ENCODE assay signal across 24 cellular contexts in genomic region chr18:26721876-26722581, GRCh38.
DNase-seq lines count a peak whose midpoint lies in the region; ATAC-seq, FAIRE-seq and TF ChIP-seq lines count a peak whose summit lies in the region.
"Had no signal": no experiment of that assay in that cellular context is flagged by ENCODE, and none has a peak within 500 bp of the region (broad histone marks: within the 10 kb centered on the region; RNA-seq: fewer than 3 reads in every experiment).

No MANE protein-coding gene starts in this region.

- H3K9me3 Mint-ChIP-seq in WTC11 = no peaks in the 10 kb centered on the region
- H3K9me3 Mint-ChIP-seq: T-cell had no signal

- BruUV-seq in HepG2 (replicated peaks; lab: Mats Ljungman, UMichigan) = no TSS peak

- H3K4me3 Mint-ChIP-seq in WTC11 = no peak overlapping the region
- H3K4me3 Mint-ChIP-seq: HFFc6, T-cell had no signal

- H3K23ac ChIP-seq in H1 (ENCODE audit: insufficient read length) = no peak overlapping the region

- H4K20me1 ChIP-seq in HepG2 (ENCODE audit: insufficient read depth, low read length) (no peaks in the 10 kb centered on the region), Karpas-422 (ENCODE audit: insufficient read depth, low read depth, low read length) (no peaks in the 10 kb centered on the region), H1 (replicated peaks in 1 of 2; ENCODE audit: control insufficient read depth in 1 of 2, insufficient read depth in 2 of 2, low read length in 2 of 2) (peaks cover 0 to 2% of the 10 kb centered on the region in 2 experiments)

- DNase-seq in HepG2 (ENCODE audit: low spot score) = no peak
- peak; percentile 31 for DNase-seq in Karpas-422
- DNase-seq in H1 (ENCODE audit: low read depth in 1 of 2, low spot score in 2 of 2) = no peak
- DNase-seq in dorsolateral prefrontal cortex = no peak
- DNase-seq in WTC11 (ENCODE audit: low spot score) = no peak
- DNase-seq: AML-193, EL, HFFc6, IMR-90, NCI-H1092 treated with DMSO at 0.1 percent for 48 hours, NCI-H187, NCI-H2227 treated with DMSO at 0.1 percent for 48 hours, NCI-H526 treated with DMSO at 0.1 percent for 48 hours, PC-3, RPMI8226, SIG-M5, T-cell had no signal

- no peak for TF ChIP-seq EP300 in HepG2 (IDR thresholded peaks at IDR 0.05; ENCODE audit: low read depth in 2 of 2, low read length in 2 of 2)
- TF ChIP-seq EP300 in HepG2 (CRISPR knock-in tag; IDR thresholded peaks at IDR 0.05; ENCODE audit: borderline replicate concordance) = no peak
- TF ChIP-seq EP300 in H1 (IDR thresholded peaks at IDR 0.05; ENCODE audit: borderline replicate concordance in 1 of 2, low read depth in 2 of 2, low read length in 2 of 2) = no peak

- H3K27ac ChIP-seq in liver (ENCODE audit: low read depth in 1 of 2, low read length in 2 of 2) (no peak overlapping the region), HepG2 (ENCODE audit: extremely low read length, insufficient read depth, low read length) (no peak overlapping the region), Karpas-422 (ENCODE audit: low read length) (no peak overlapping the region), H1 (ENCODE audit: low read depth, low read length) (no peak overlapping the region), dorsolateral prefrontal cortex (no peak overlapping the region)
- H3K27ac ChIP-seq: C4-2B, HL-60 had no signal

- peak overlapping the region; percentile 64 for H4K91ac ChIP-seq in H1 (replicated peaks; ENCODE audit: insufficient read length, low read length)

- 90% methylated on average over 9 of the region's 9 CpGs for WGBS in liver
- WGBS in HepG2 (ENCODE audit: low lambda C conversion rate) = 7% methylated on average over 8 of the region's 9 CpGs
- 92% methylated on average over 9 of the region's 9 CpGs; no CpG with 5 or more reads in 1 of the 2 experiments for WGBS in H1 (ENCODE audit: extremely low coverage in 1 of 2, insufficient coverage in 1 of 2, insufficient read length in 1 of 2, insufficient replicate concordance in 2 of 2, low coverage in 1 of 2, low lambda C conversion rate in 2 of 2, missing lambda C conversion rate in 1 of 2), 2 experiments

- H2AFZ ChIP-seq in HepG2 (ENCODE audit: low read length) (no peak overlapping the region), Karpas-422 (ENCODE audit: low read length) (no peak overlapping the region), H1 (ENCODE audit: low read length) (no peak overlapping the region)

- no peak for ATAC-seq in HepG2
- ATAC-seq in WTC11 = no peak
- no peak for ATAC-seq in GM21360 (IDR thresholded peaks at IDR 0.05; ENCODE audit: unreplicated experiment)
- ATAC-seq: PC-3, SK-N-SH treated with all-trans-retinoic acid at 6 μM for 48 hours, T-cell had no signal

- H3K9me3 ChIP-seq in liver (ENCODE audit: control insufficient read depth in 4 of 4, low read length in 3 of 4) (no peaks in the 10 kb centered on the region), HepG2 (ENCODE audit: low read length) (no peaks in the 10 kb centered on the region), Karpas-422 (ENCODE audit: low read length) (no peaks in the 10 kb centered on the region), H1 (ENCODE audit: insufficient read depth in 2 of 2, low read depth in 1 of 2, low read length in 1 of 2) (no peaks in the 10 kb centered on the region)

- no peak overlapping the region for H2BK120ac ChIP-seq in H1 (replicated peaks; ENCODE audit: low read depth, low read length)

- H3K14ac ChIP-seq in H1 (ENCODE audit: insufficient read length) = no peak overlapping the region

- H3K79me2 ChIP-seq in HepG2 (ENCODE audit: insufficient read depth, low read length) (no peaks in the 10 kb centered on the region), Karpas-422 (ENCODE audit: low read length) (no peaks in the 10 kb centered on the region), H1 (ENCODE audit: control insufficient read depth in 1 of 2, insufficient read depth in 2 of 2, low read length in 2 of 2) (no peaks in the 10 kb centered on the region)

- H3K4me3 ChIP-seq in liver (ENCODE audit: low read depth in 1 of 3, low read length in 3 of 3) (no peak overlapping the region), HepG2 (replicated peaks in 1 of 3; ENCODE audit: insufficient read depth in 1 of 3, low read depth in 2 of 3, low read length in 3 of 3) (no peak overlapping the region), Karpas-422 (ENCODE audit: low read length) (no peak overlapping the region), H1 (ENCODE audit: extremely low read depth in 1 of 4, insufficient read depth in 2 of 4, low read depth in 3 of 4, low read length in 4 of 4) (no peak overlapping the region), dorsolateral prefrontal cortex (no peak overlapping the region)

- H4K5ac ChIP-seq in H1 (ENCODE audit: insufficient read length, low read depth, low read length) = no peak overlapping the region

- H3K9me2 ChIP-seq in Karpas-422 (replicated peaks; ENCODE audit: insufficient read depth, low read length) = no peaks in the 10 kb centered on the region

- no peak overlapping the region for H3K18ac ChIP-seq in H1 (ENCODE audit: extremely low read depth, low read length)

- H3K4me2 ChIP-seq in HepG2 (ENCODE audit: low read depth, low read length) (no peak overlapping the region), Karpas-422 (ENCODE audit: low read depth, low read length, poor library complexity, severe bottlenecking) (no peak overlapping the region), H1 (ENCODE audit: insufficient read depth in 1 of 2, low read depth in 2 of 2, low read length in 2 of 2) (no peak overlapping the region)

- no peaks in the 10 kb centered on the region; the same call in 1 of the 2 replicates for H3K27me3 Mint-ChIP-seq in WTC11 (ENCODE audit: low read depth)

- no peaks in the 10 kb centered on the region for H3K36me3 Mint-ChIP-seq in WTC11
- H3K36me3 Mint-ChIP-seq: T-cell had no signal

- peaks cover 0 to 1% (median 0%) of the 10 kb centered on the region in 4 donors for H3K36me3 ChIP-seq in liver (ENCODE audit: control insufficient read depth in 4 of 4, insufficient read depth in 3 of 4, low read depth in 1 of 4, low read length in 3 of 4)
- H3K36me3 ChIP-seq in HepG2 (replicated peaks in 1 of 2; ENCODE audit: control insufficient read depth in 1 of 2, insufficient read depth in 2 of 2, low read length in 2 of 2) = no peaks in the 10 kb centered on the region
- H3K36me3 ChIP-seq in Karpas-422 (ENCODE audit: insufficient read depth, low read length) = no peaks in the 10 kb centered on the region
- no peaks in the 10 kb centered on the region for H3K36me3 ChIP-seq in H1 (ENCODE audit: control insufficient read depth in 2 of 4, insufficient read depth in 4 of 4, low read length in 3 of 4)

- in situ Hi-C loops in HepG2 (cut with HindIII; ENCODE audit: extremely low pct_ligation_motif_present, low pct_unique_long_range_greater_than_20kb) = no loop called here

- no peak overlapping the region for H3K56ac ChIP-seq in H1 (replicated peaks; ENCODE audit: insufficient read length, low read depth, low read length)

- CTCF ChIA-PET in HepG2 (lab: Yijun Ruan, JAX; ENCODE audit: low intra/inter-chr PET ratio, low total read pairs) (no interaction called here), H1 (lab: Charles Lee; ENCODE audit: partially characterized antibody) (interaction anchor here (0.5 to 2.2 kb wide), 2 partner anchors 76 to 101 kb away, joined by 3 to 6 read pairs; no protein-coding TSS in a partner anchor), WTC11 (lab: Charles Lee) (no interaction called here)

- H3K9ac ChIP-seq in liver (ENCODE audit: low read depth in 1 of 2, low read length in 2 of 2) = no peak overlapping the region
- no peak overlapping the region for H3K9ac ChIP-seq in HepG2 (ENCODE audit: insufficient read depth, low read depth, low read length)
- H3K9ac ChIP-seq in Karpas-422 (ENCODE audit: low read length) = no peak overlapping the region
- no peak overlapping the region for H3K9ac ChIP-seq in H1 (replicated peaks in 1 of 4; ENCODE audit: extremely low read depth in 1 of 4, low read depth in 3 of 4, low read length in 3 of 4)

- no peak overlapping the region for H2BK20ac ChIP-seq in H1 (ENCODE audit: low read length)

- no peak overlapping the region for H4K8ac ChIP-seq in H1 (ENCODE audit: extremely low read depth, insufficient read depth, low read length)

- H3K4ac ChIP-seq in H1 (replicated peaks; ENCODE audit: insufficient read length, low read depth, low read length) = no peak overlapping the region

- peaks cover 5% of the 10 kb centered on the region for H3K4me1 Mint-ChIP-seq in WTC11
- H3K4me1 Mint-ChIP-seq: T-cell had no signal

- H2BK15ac ChIP-seq in H1 (ENCODE audit: low read length) = no peak overlapping the region

- POLR2A ChIA-PET in HepG2 (lab: Yijun Ruan, JAX) = no interaction called here
- POLR2A ChIA-PET in H1 (lab: Charles Lee; ENCODE audit: partially characterized antibody) = no interaction called here
- POLR2A ChIA-PET in WTC11 (lab: Charles Lee) = no interaction called here

- H3K4me1 ChIP-seq in liver (ENCODE audit: control insufficient read depth in 4 of 4, insufficient read depth in 4 of 4, low read length in 3 of 4) = no peaks in the 10 kb centered on the region
- H3K4me1 ChIP-seq in HepG2 (ENCODE audit: insufficient read depth, low read length) = no peaks in the 10 kb centered on the region
- no peaks in the 10 kb centered on the region for H3K4me1 ChIP-seq in Karpas-422 (ENCODE audit: low read length)
- H3K4me1 ChIP-seq in H1 (replicated peaks in 1 of 4; ENCODE audit: control insufficient read depth in 3 of 4, insufficient read depth in 4 of 4, low read length in 3 of 4) = 0 out of 7 replicates have a peak, but pooled peaks cover 0 to 2% (median 0%) of the 10 kb centered on the region in 4 experiments

- no peak for FAIRE-seq in HepG2 (lab: Jason Lieb, UNC)
- no peak for FAIRE-seq in H1 (lab: Jason Lieb, UNC)
- FAIRE-seq: GM12891, GM19239 had no signal

- no peak for TF ChIP-seq POLR2A in HepG2 (IDR thresholded peaks at IDR 0.05; ENCODE audit: insufficient read depth in 1 of 2, low read depth in 2 of 2, low read length in 2 of 2)
- TF ChIP-seq POLR2A in H1 (IDR thresholded peaks at IDR 0.05; ENCODE audit: control extremely low read depth in 1 of 2, low read depth in 2 of 2, low read length in 2 of 2) = no peak

- TF ChIP-seq RAD21 in liver (IDR thresholded peaks at IDR 0.05) (no peak), HepG2 (CRISPR knock-in tag; IDR thresholded peaks at IDR 0.05) (no peak), H1 (IDR thresholded peaks at IDR 0.05 in 1 of 2, conservative IDR thresholded peaks at IDR 0.05 in 1 of 2; ENCODE audit: low read depth in 2 of 2, low read length in 2 of 2) (no peak)

- H3K23me2 ChIP-seq in H1 (ENCODE audit: low read depth, low read length) = no peaks in the 10 kb centered on the region; the same call in 1 of the 2 replicates

- no peak overlapping the region for H3K27ac Mint-ChIP-seq in WTC11
- H3K27ac Mint-ChIP-seq: HFFc6, T-cell had no signal

- no peak overlapping the region for H2BK12ac ChIP-seq in H1 (ENCODE audit: low read depth, low read length)

- H3K79me1 ChIP-seq in H1 (ENCODE audit: low read depth, low read length) = no peaks in the 10 kb centered on the region

- intact Hi-C loops in HepG2 (cut with micrococcal nuclease; ENCODE audit: unreplicated experiment) = no loop called here
- intact Hi-C loops in dorsolateral prefrontal cortex (cut with DNase I) = no loop called here

- H2AK5ac ChIP-seq in H1 (ENCODE audit: low read depth, low read length) = no peak overlapping the region

- TF ChIP-seq CTCF in liver (IDR thresholded peaks at IDR 0.05; ENCODE audit: low read depth, low read length, missing input control) (no peak), HepG2 (CRISPR knock-in tag; IDR thresholded peaks at IDR 0.05) (no peak), H1 (IDR thresholded peaks at IDR 0.05; ENCODE audit: control extremely low read depth in 1 of 3, insufficient read depth in 1 of 3, low read depth in 1 of 3, low read length in 3 of 3) (no peak), dorsolateral prefrontal cortex (IDR thresholded peaks at IDR 0.05 in 54 of 56, conservative IDR thresholded peaks at IDR 0.05 in 2 of 56; ENCODE audit: low read depth in 1 of 56, partially characterized antibody in 56 of 56) (no peak), WTC11 (IDR thresholded peaks at IDR 0.05) (no peak)

- no peak overlapping the region for H2BK5ac ChIP-seq in H1 (ENCODE audit: low read depth, low read length)

- no peaks in the 10 kb centered on the region for H3K27me3 ChIP-seq in liver (ENCODE audit: control insufficient read depth in 4 of 4, insufficient read depth in 4 of 4, low read length in 3 of 4)
- no peaks in the 10 kb centered on the region; a peak in 1 of 5 replicates for H3K27me3 ChIP-seq in HepG2 (ENCODE audit: control insufficient read depth in 1 of 2, insufficient read depth in 2 of 2, low read length in 2 of 2)
- H3K27me3 ChIP-seq in Karpas-422 (ENCODE audit: low read length) = 0 out of 2 replicates have a peak, but pooled peaks cover 2% of the 10 kb centered on the region
- H3K27me3 ChIP-seq in H1 (replicated peaks in 1 of 4; ENCODE audit: control insufficient read depth in 3 of 4, extremely low read depth in 1 of 4, insufficient read depth in 3 of 4, low read length in 3 of 4) = no peaks in the 10 kb centered on the region
- H3K27me3 ChIP-seq in dorsolateral prefrontal cortex = no peaks in the 10 kb centered on the region
